In genomic region chr11:92125316-92125715, GRCh38 we compare ENCODE assay signal across 29 cellular contexts.
"Had no signal": no experiment of that assay in that cellular context is flagged by ENCODE, and none has a peak within 500 bp of the region (broad histone marks: within the 10 kb centered on the region; RNA-seq: fewer than 3 reads in every experiment).

No MANE protein-coding gene starts in this region.

- H3K27ac ChIP-seq: adrenal gland, body of pancreas, KMS-11, SJCRH30 had no signal

- H3K4me2 ChIP-seq: KMS-11 had no signal

- H3K9ac ChIP-seq: KMS-11 had no signal

- DNase-seq: activated CD4-positive, alpha-beta T cell treated with anti-CD3 and anti-CD28 coated beads for 48 hours; activated CD4-positive, alpha-beta T cell treated with anti-CD3 and anti-CD28 coated beads, Interleukin-2, amount 50 U/mL, for 4 hours; activated CD4-positive, CD25-positive, alpha-beta regulatory T cell treated with anti-CD3 and anti-CD28 coated beads, Interleukin-2, amount 50 U/mL, for 72 hours; activated CD8-positive, alpha-beta memory T cell treated with anti-CD3 and anti-CD28 coated beads, Interleukin-2, amount 50 U/mL, for 48 hours; activated CD8-positive, alpha-beta T cell treated with anti-CD3 and anti-CD28 coated beads, Interleukin-2, amount 10 ng/mL, durations not matched to agents 7 days and 5 days; activated naive CD4-positive, alpha-beta T cell treated with anti-CD3 and anti-CD28 coated beads, Interleukin-2, amount 50 U/mL, for 16 hours; activated naive CD8-positive, alpha-beta T cell treated with anti-CD3 and anti-CD28 coated beads, Interleukin-2, amount 10 ng/mL, durations not matched to agents 7 days and 5 days; activated T-cell treated with anti-CD3 and anti-CD28 coated beads, Interleukin-2, amount 50 U/mL, for 1 hour; adrenal gland; anterior cingulate cortex; body of pancreas; central memory CD4-positive, alpha-beta T cell; MG63; MV-4-11; NCI-H1092 treated with DMSO at 0.1 percent for 48 hours; NCI-H1417 treated with DMSO at 0.1 percent for 48 hours; NCI-H1694; NCI-H2029; NCI-H2107; NCI-H2171 treated with DMSO at 0.1 percent for 48 hours; NCI-H226; NCI-H526 treated with DMSO at 0.1 percent for 48 hours; NK-92 treated with Interleukin-12 subunit alpha and Interleukin-12 subunit beta, amount 100 ng/mL, for 24 hours; OCI-M1; Right ventricle myocardium superior; RPMI8226; SJCRH30 had no signal

- H3K9me3 ChIP-seq: adrenal gland, body of pancreas, MG63, SJCRH30 had no signal

- ATAC-seq: activated CD8-positive, alpha-beta T cell treated with anti-CD3 and anti-CD28 coated beads, Interleukin-2, amount 10 ng/mL, durations not matched to agents 7 days and 5 days; body of pancreas; Panc1 had no signal

- H3K4me3 ChIP-seq: adrenal gland, body of pancreas, MG63, SJCRH30 had no signal

- H3K27me3 ChIP-seq: adrenal gland, body of pancreas, MG63, SJCRH30 had no signal

- H3K4me1 ChIP-seq: adrenal gland, SJCRH30 had no signal

- H3K36me3 ChIP-seq: adrenal gland, MG63, SJCRH30 had no signal
